In genomic region chr6:38049948-38050347, GRCh38 we compare ENCODE assay signal across 7 cellular contexts.
DNase-seq lines count a peak whose midpoint lies in the region; ATAC-seq and TF ChIP-seq lines count a peak whose summit lies in the region.
"Not testable (repeated sequence)": the region's sequence is repeated elsewhere in the genome, so short reads cannot be mapped to it uniquely, and the experiment has no call there.

No MANE protein-coding gene starts in this region.

- not testable (repeated sequence) for H3K27me3 ChIP-seq in SJCRH30, gastrocnemius medialis

- H3K27ac Mint-ChIP-seq in MCF 10A (ENCODE audit: low read depth, unreplicated experiment): not testable (repeated sequence)

- not testable (repeated sequence) for H3K27ac ChIP-seq in HEK293 (ENCODE audit: extremely low read depth, low read depth, low read length); SJCRH30; gastrocnemius medialis

- H3K4me1 Mint-ChIP-seq in MCF 10A (ENCODE audit: insufficient read depth, unreplicated experiment): peaks cover 11% of the 10 kb centered on the region

- DNase-seq in NCI-H2171 (lab: John Stamatoyannopoulos, UW) (peak; percentile 43), SJCRH30 (peak; percentile 56 to 59), MCF 10A (ENCODE audit: unreplicated experiment) (peak; percentile 50), glomerular visceral epithelial cell (ENCODE audit: extremely low spot score) (peak; percentile 6), myocyte (ENCODE audit: low read depth) (peak; percentile 9), gastrocnemius medialis (peak; percentile 3 to 54)

- in situ Hi-C loops in gastrocnemius medialis (cut with MboI; ENCODE audit: low sequenced_read_pairs in 4 of 4): loop anchor here in 1 of 4 donors (25.0 kb wide), 1 partner anchor 437 kb away; no protein-coding TSS in a partner anchor

- not testable (repeated sequence) for H3K4me3 ChIP-seq in HEK293 (ENCODE audit: low read depth, low read length); SJCRH30; gastrocnemius medialis

- BruUV-seq in MCF 10A (replicated peaks; lab: Mats Ljungman, UMichigan): not testable (repeated sequence)

- TF ChIP-seq CTCF in HEK293 (tag by site-specific recombination; IDR thresholded peaks at IDR 0.05); MCF 10A (IDR thresholded peaks at IDR 0.05; ENCODE audit: unreplicated experiment); gastrocnemius medialis (IDR thresholded peaks at IDR 0.05 in 4 of 5, conservative IDR thresholded peaks at IDR 0.05 in 1 of 5): not testable (repeated sequence)

- not testable (repeated sequence) for H3K27me3 Mint-ChIP-seq in MCF 10A (ENCODE audit: insufficient read depth, unreplicated experiment)

- not testable (repeated sequence) for H3K4me3 Mint-ChIP-seq in MCF 10A (ENCODE audit: unreplicated experiment)

- H3K36me3 ChIP-seq in HEK293 (ENCODE audit: control insufficient read depth in 2 of 2, insufficient read depth in 1 of 2, low read length in 2 of 2); SJCRH30; gastrocnemius medialis: not testable (repeated sequence)

- not testable (repeated sequence) for H3K4me1 ChIP-seq in HEK293 (ENCODE audit: control insufficient read depth, insufficient read depth, low read length); gastrocnemius medialis
- peaks cover 10% of the 10 kb centered on the region for H3K4me1 ChIP-seq in SJCRH30

- not testable (repeated sequence) for H3K9me3 Mint-ChIP-seq in MCF 10A (ENCODE audit: unreplicated experiment)

- not testable (repeated sequence) for H3K36me3 Mint-ChIP-seq in MCF 10A (ENCODE audit: insufficient read depth, unreplicated experiment)

- ATAC-seq in gastrocnemius medialis: peak in 1 of 2 donors; percentile 80

- TF ChIP-seq POLR2A in gastrocnemius medialis (IDR thresholded peaks at IDR 0.05): not testable (repeated sequence)

- intact Hi-C loops in MCF 10A (cut with micrococcal nuclease); gastrocnemius medialis (cut with DNase I; ENCODE audit: low total_unique reads): not testable (repeated sequence)

- POLR2A ChIA-PET in HEK293 (lab: Yijun Ruan, JAX); MCF 10A (lab: Yijun Ruan, JAX): not testable (repeated sequence)

- CTCF ChIA-PET in HEK293 (lab: Yijun Ruan, JAX); MCF 10A (lab: Yijun Ruan, JAX): not testable (repeated sequence)

- not testable (repeated sequence) for H3K9me3 ChIP-seq in HEK293 (ENCODE audit: control insufficient read depth, insufficient read depth, low read depth, low read length); SJCRH30 (replicated peaks); gastrocnemius medialis

TF ChIP-seq in HEK293, 187 proteins besides CTCF, POLR2A, EP300 and RAD21:
- TF ChIP-seq ZFHX2 (tag by site-specific recombination; conservative IDR thresholded peaks at IDR 0.05): peak; percentile 41; the same call in 1 of the 2 replicates

Comparison
In these comparisons a context has a peak if more than half of its experiments do, and no peak if none do; other contexts are left out.
1. DNase-seq: peak in every context shown above with its lines; median percentile 58 in SJCRH30; 50 in MCF 10A; 43 in NCI-H2171; 28 in gastrocnemius medialis; 9 in myocyte; 6 in glomerular visceral epithelial cell.